In the genomic region with DNA sequence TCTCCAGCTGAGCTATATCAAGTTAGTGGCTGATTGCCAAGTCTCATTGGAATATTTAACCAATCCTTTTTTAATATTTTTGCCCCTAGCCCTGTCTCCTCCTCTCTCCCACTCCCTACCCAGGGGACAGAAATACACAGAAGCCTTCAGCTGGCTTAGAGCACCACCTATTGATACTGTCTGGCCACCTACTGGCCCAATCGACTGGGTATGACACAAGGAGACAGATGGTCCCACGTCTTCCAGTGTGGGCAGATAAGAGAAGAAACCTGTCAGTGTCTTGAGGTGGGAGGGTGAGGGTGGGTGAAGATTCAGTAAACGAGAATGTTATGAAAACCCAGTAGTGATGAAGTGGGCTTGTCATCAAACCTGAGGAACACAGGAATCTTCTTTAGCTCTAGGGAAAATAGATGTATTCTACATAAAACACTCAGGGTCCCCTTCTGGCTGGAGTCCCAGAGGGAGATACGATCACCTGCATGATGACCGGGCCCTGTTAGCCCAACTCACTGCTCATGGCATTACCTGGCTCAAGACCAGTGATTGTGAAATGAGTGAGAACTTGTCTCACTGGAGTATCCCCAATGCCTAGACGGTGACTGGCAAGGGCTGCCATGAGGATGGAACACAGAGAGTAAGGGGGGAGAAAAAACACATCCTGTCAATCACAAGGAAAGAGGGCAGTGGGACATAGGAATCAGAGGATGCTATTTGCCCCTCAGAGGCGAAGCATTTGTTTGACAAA, we compare ENCODE assay signal across 8 cellular contexts. TPM values are rescaled to one million over a fixed set of nuclear protein-coding genes. Genes with fewer than 3 reads are reported as not detected.
A peak's percentile ranks its signal among the peaks of the same experiment; 100 is the strongest.
DNase-seq lines count a peak whose midpoint lies in the region; ATAC-seq and TF ChIP-seq lines count a peak whose summit lies in the region.

No MANE protein-coding gene starts in this region.

- TF ChIP-seq EP300 in neural cell (conservative IDR thresholded peaks at IDR 0.05; ENCODE audit: poor library complexity, severe bottlenecking), result no peak

- no peaks in the 10 kb centered on the region for H3K79me2 ChIP-seq in neural cell (replicated peaks; ENCODE audit: insufficient read depth, low read length)

- no TSS peak for BruUV-seq in Caco-2 (replicated peaks; lab: Mats Ljungman, UMichigan)

- TF ChIP-seq CTCF in neural cell (IDR thresholded peaks at IDR 0.05; ENCODE audit: poor library complexity, severe bottlenecking) (peak; percentile 52), Caco-2 (IDR thresholded peaks at IDR 0.05; ENCODE audit: insufficient read depth in 1 of 2, low read depth in 1 of 2, low read length in 1 of 2, severe bottlenecking in 1 of 2, unreplicated experiment in 1 of 2) (peak in 1 of 2 experiments; percentile 25)

- peak; percentile 37 for ATAC-seq in GM21447 (IDR thresholded peaks at IDR 0.05; ENCODE audit: unreplicated experiment)

- H3K4me1 Mint-ChIP-seq in Caco-2 (ENCODE audit: low read depth, unreplicated experiment), result no peaks in the 10 kb centered on the region

- no peak overlapping the region for H3K9ac ChIP-seq in neural cell (ENCODE audit: low read length)

- H3K27ac ChIP-seq in neural cell (ENCODE audit: low read length), result no peak overlapping the region

- no peaks in the 10 kb centered on the region for H3K9me3 Mint-ChIP-seq in Caco-2 (ENCODE audit: unreplicated experiment)

- H2AFZ ChIP-seq in neural cell (ENCODE audit: low read depth, low read length), result no peak overlapping the region

- H3K36me3 ChIP-seq in neural cell (ENCODE audit: insufficient read depth, low read length) (no peaks in the 10 kb centered on the region), Caco-2 (ENCODE audit: control insufficient read depth, insufficient read depth, low read length) (peaks cover 4% of the 10 kb centered on the region)

- no peak for TF ChIP-seq POLR2A in erythroblast (IDR thresholded peaks at IDR 0.05; ENCODE audit: low read length)

- H3K27ac Mint-ChIP-seq in Caco-2 (ENCODE audit: unreplicated experiment), result no peak overlapping the region

- no peaks in the 10 kb centered on the region for H3K27me3 Mint-ChIP-seq in Caco-2 (ENCODE audit: insufficient read depth, unreplicated experiment)

- no peak overlapping the region for H3K4me3 Mint-ChIP-seq in Caco-2 (ENCODE audit: unreplicated experiment)

- TF ChIP-seq RAD21 in neural cell (conservative IDR thresholded peaks at IDR 0.05), result peak; percentile 64

- no peak overlapping the region for H3K4me2 ChIP-seq in neural cell (ENCODE audit: low read length)

- POLR2A ChIA-PET in Caco-2 (lab: Charles Lee), result no interaction called here

- no peaks in the 10 kb centered on the region for H3K9me3 ChIP-seq in neural cell (ENCODE audit: low read length)
- H3K9me3 ChIP-seq in Caco-2, result no peaks in the 10 kb centered on the region

- H3K4me3 ChIP-seq in neural cell (ENCODE audit: low read length) (no peak overlapping the region), Caco-2 (ENCODE audit: low read depth, low read length) (no peak overlapping the region)

- no peaks in the 10 kb centered on the region for H3K9me2 ChIP-seq in neural cell (ENCODE audit: insufficient read depth, low read length)

- H4K20me1 ChIP-seq in neural cell (ENCODE audit: insufficient read depth), result no peaks in the 10 kb centered on the region

- CTCF ChIA-PET in Caco-2 (lab: Charles Lee), result interaction anchor here (0.6 to 1.9 kb wide), 4 partner anchors 10 to 252 kb away, joined by 3 to 27 read pairs (median 6); no protein-coding TSS in a partner anchor

- intact Hi-C loops in Caco-2 (cut with micrococcal nuclease; ENCODE audit: unreplicated experiment), result loop anchor here (5.0 to 10.0 kb wide), 2 partner anchors 52 to 194 kb away; a partner anchor contains a TSS

- H3K4me1 ChIP-seq in Caco-2, result no peaks in the 10 kb centered on the region; the same call in 1 of the 2 replicates

- no peaks in the 10 kb centered on the region for H3F3A ChIP-seq in neural cell (ENCODE audit: insufficient read depth, low read length, poor library complexity, severe bottlenecking)

- H3K36me3 Mint-ChIP-seq in Caco-2 (ENCODE audit: insufficient read depth, unreplicated experiment), result peaks cover 96% of the 10 kb centered on the region

- no peaks in the 10 kb centered on the region for H3K27me3 ChIP-seq in neural cell (ENCODE audit: insufficient read depth, low read depth, low read length)
- no peaks in the 10 kb centered on the region for H3K27me3 ChIP-seq in Caco-2 (replicated peaks; ENCODE audit: control insufficient read depth, insufficient read depth, low read length)

- peak in 10 of 14 donors; percentile 6 to 46 (median 30) for DNase-seq in C1 segment of cervical spinal cord (lab: John Stamatoyannopoulos, UW)
- DNase-seq in SHP77 treated with DMSO at 0.1 percent for 48 hours (lab: John Stamatoyannopoulos, UW), result peak; percentile 2
- peak; percentile 40 to 71 for DNase-seq in erythroblast (lab: John Stamatoyannopoulos, UW)
- DNase-seq in kidney glomerular epithelial cell (lab: John Stamatoyannopoulos, UW), result no peak
- DNase-seq in Caco-2, result no peak
- no peak for DNase-seq in NOMO-1 treated with dmso at 0.1 percent for 144 hours (lab: John Stamatoyannopoulos, UW; ENCODE audit: unreplicated experiment)

TF ChIP-seq in neural cell, 6 proteins besides CTCF, POLR2A, EP300 and RAD21:
- TF ChIP-seq EZH2 (IDR thresholded peaks at IDR 0.05; ENCODE audit: borderline replicate concordance, insufficient read depth, low read length, poor library complexity, severe bottlenecking) (no peak), POLR2AphosphoS5 (IDR thresholded peaks at IDR 0.05) (no peak), SMC3 (conservative IDR thresholded peaks at IDR 0.05; ENCODE audit: poor library complexity) (peak; percentile 51)
- TF ChIP-seq, protein P1, sequence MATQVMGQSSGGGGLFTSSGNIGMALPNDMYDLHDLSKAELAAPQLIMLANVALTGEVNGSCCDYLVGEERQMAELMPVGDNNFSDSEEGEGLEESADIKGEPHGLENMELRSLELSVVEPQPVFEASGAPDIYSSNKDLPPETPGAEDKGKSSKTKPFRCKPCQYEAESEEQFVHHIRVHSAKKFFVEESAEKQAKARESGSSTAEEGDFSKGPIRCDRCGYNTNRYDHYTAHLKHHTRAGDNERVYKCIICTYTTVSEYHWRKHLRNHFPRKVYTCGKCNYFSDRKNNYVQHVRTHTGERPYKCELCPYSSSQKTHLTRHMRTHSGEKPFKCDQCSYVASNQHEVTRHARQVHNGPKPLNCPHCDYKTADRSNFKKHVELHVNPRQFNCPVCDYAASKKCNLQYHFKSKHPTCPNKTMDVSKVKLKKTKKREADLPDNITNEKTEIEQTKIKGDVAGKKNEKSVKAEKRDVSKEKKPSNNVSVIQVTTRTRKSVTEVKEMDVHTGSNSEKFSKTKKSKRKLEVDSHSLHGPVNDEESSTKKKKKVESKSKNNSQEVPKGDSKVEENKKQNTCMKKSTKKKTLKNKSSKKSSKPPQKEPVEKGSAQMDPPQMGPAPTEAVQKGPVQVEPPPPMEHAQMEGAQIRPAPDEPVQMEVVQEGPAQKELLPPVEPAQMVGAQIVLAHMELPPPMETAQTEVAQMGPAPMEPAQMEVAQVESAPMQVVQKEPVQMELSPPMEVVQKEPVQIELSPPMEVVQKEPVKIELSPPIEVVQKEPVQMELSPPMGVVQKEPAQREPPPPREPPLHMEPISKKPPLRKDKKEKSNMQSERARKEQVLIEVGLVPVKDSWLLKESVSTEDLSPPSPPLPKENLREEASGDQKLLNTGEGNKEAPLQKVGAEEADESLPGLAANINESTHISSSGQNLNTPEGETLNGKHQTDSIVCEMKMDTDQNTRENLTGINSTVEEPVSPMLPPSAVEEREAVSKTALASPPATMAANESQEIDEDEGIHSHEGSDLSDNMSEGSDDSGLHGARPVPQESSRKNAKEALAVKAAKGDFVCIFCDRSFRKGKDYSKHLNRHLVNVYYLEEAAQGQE (IDR thresholded peaks at IDR 0.05; ENCODE audit: borderline replicate concordance), result no peak

RNA-seq across cellular contexts. Expression of a gene that starts 26.7 kb away (rescaled TPM):
- 5.4 and 9.2 TPM in 2 replicates for polyA plus RNA-seq in neural cell
- 17.5 and 22.2 TPM in 2 replicates for polyA minus RNA-seq in neural cell
- 73.8 and 79.5 TPM in 2 replicates for total RNA-seq in Caco-2 (2022)

RNA-seq across cellular contexts. Expression of a gene that starts 27.1 kb away (rescaled TPM):
- 201 and 214 TPM in 2 replicates for polyA plus RNA-seq in neural cell
- 143 and 148 TPM in 2 replicates for polyA minus RNA-seq in neural cell
- total RNA-seq in Caco-2 (2022), result 278 and 282 TPM in 2 replicates

Comparison
In these comparisons a context has a peak if more than half of its experiments do, and no peak if none do; other contexts are left out.
1. DNase-seq: peak in C1 segment of cervical spinal cord (10 of 14), SHP77 treated with DMSO at 0.1 percent for 48 hours (single experiment) and erythroblast (2 of 2); none in kidney glomerular epithelial cell (single experiment), Caco-2 (0 of 2) and NOMO-1 treated with dmso at 0.1 percent for 144 hours (single experiment).